2 cellular contexts compared by ENCODE assay signal in genomic region chr4:124647599-124647998, GRCh38.
TF ChIP-seq lines count a peak whose summit lies in the region.

No MANE protein-coding gene starts in this region.

TF ChIP-seq in IMR-90, 13 proteins besides CTCF, POLR2A, EP300 and RAD21:
- TF ChIP-seq BHLHE40 (IDR thresholded peaks at IDR 0.05; ENCODE audit: low read depth, low read length) (no peak), RCOR1 (IDR thresholded peaks at IDR 0.05; ENCODE audit: insufficient replicate concordance, low read length) (no peak), SMC3 (IDR thresholded peaks at IDR 0.05; ENCODE audit: low read depth, low read length) (no peak), MAFK (IDR thresholded peaks at IDR 0.05; ENCODE audit: low read depth, low read length) (no peak), MXI1 (IDR thresholded peaks at IDR 0.05; ENCODE audit: borderline replicate concordance, low read depth, low read length) (no peak), CEBPB (IDR thresholded peaks at IDR 0.05; ENCODE audit: low read depth, low read length) (no peak), ELK1 (IDR thresholded peaks at IDR 0.05; ENCODE audit: borderline replicate concordance, low read depth, low read length) (no peak), RFX5 (IDR thresholded peaks at IDR 0.05; ENCODE audit: low read depth, low read length) (no peak), USF2 (IDR thresholded peaks at IDR 0.05; ENCODE audit: low read depth, low read length) (no peak), FOS (IDR thresholded peaks at IDR 0.05; ENCODE audit: low read depth, low read length) (no peak), MAZ (IDR thresholded peaks at IDR 0.05; ENCODE audit: borderline replicate concordance, low read depth, low read length) (no peak), CHD1 (IDR thresholded peaks at IDR 0.05; ENCODE audit: low read depth, low read length) (no peak), NFE2L2 (IDR thresholded peaks at IDR 0.05; ENCODE audit: low read depth, low read length) (no peak)

TF ChIP-seq in H1, 55 proteins besides CTCF, POLR2A, EP300 and RAD21:
- TF ChIP-seq TBP (IDR thresholded peaks at IDR 0.05; ENCODE audit: low read depth, low read length): no peak
- TF ChIP-seq MAFK (IDR thresholded peaks at IDR 0.05; ENCODE audit: low read depth, low read length): no peak
- no peak for TF ChIP-seq GTF2F1 (IDR thresholded peaks at IDR 0.05; ENCODE audit: borderline replicate concordance, low read depth, low read length)
- no peak for TF ChIP-seq POU5F1 (IDR thresholded peaks at IDR 0.05; ENCODE audit: low read depth, low read length)
- TF ChIP-seq SIX5 (IDR thresholded peaks at IDR 0.05; ENCODE audit: low read depth, low read length): no peak
- no peak for TF ChIP-seq EZH2 (IDR thresholded peaks at IDR 0.05; ENCODE audit: low read depth, low read length, severe bottlenecking)
- no peak for TF ChIP-seq KDM1A (IDR thresholded peaks at IDR 0.05; ENCODE audit: borderline replicate concordance, low read length)
- TF ChIP-seq SIRT6 (IDR thresholded peaks at IDR 0.05; ENCODE audit: low read length): no peak
